ENCODE assay signal across 21 cellular contexts in the genomic region with DNA sequence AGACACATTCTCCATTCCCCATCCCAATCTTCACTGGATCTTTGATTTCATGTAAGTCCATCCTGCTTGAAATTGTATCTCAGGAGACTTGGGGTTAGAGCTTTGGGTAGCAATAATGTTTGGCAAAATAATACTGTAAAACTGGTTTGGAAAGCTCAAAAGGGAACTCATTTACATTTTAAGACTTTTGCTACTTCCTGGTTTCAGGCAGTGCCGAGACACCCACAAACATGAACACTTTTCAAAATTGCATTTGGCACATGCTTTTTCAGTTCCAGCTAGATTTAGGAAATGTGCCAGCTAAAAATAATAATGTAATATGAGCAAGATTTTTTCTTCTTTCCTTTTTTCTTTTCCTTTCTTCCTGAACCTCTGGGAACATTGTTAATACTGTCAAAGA.
A peak's percentile ranks its signal among the peaks of the same experiment; 100 is the strongest.
DNase-seq lines count a peak whose midpoint lies in the region; ATAC-seq, FAIRE-seq and TF ChIP-seq lines count a peak whose summit lies in the region.
"Had no signal": no experiment of that assay in that cellular context is flagged by ENCODE, and none has a peak within 500 bp of the region (broad histone marks: within the 10 kb centered on the region; RNA-seq: fewer than 3 reads in every experiment).

No MANE protein-coding gene starts in this region.

- peaks cover 42% of the 10 kb centered on the region for H3K4me1 Mint-ChIP-seq in HFFc6 (ENCODE audit: low read depth)
- peaks cover 38% of the 10 kb centered on the region for H3K4me1 Mint-ChIP-seq in activated T-helper 17 cell treated with anti-CD3 and anti-CD28 coated beads, Interleukin-2, amount 50 U/mL, for 72 hours
- H3K4me1 Mint-ChIP-seq: nephron progenitor cell had no signal

- no peaks in the 10 kb centered on the region for H3K9me2 ChIP-seq in SK-N-SH

- dilution Hi-C loops in keratinocyte (cut with MboI; ENCODE audit: extremely low pct_ligation_motif_present, low sequenced_read_pairs): no loop called here

- 95% methylated on average over 1 of the region's 1 CpG for WGBS in SK-N-SH (ENCODE audit: low lambda C conversion rate)
- WGBS in thyroid gland, 2 donors: 58 to 76% methylated on average over 1 of the region's 1 CpG

- no peaks in the 10 kb centered on the region for H3K27me3 Mint-ChIP-seq in HFFc6 (ENCODE audit: insufficient read depth)
- no peaks in the 10 kb centered on the region for H3K27me3 Mint-ChIP-seq in activated T-helper 17 cell treated with anti-CD3 and anti-CD28 coated beads, Interleukin-2, amount 50 U/mL, for 72 hours
- H3K27me3 Mint-ChIP-seq: T-cell had no signal

- ATAC-seq in SK-N-SH treated with all-trans-retinoic acid at 6 μM for 48 hours (no peak), HG02885 (IDR thresholded peaks at IDR 0.05; ENCODE audit: poor library complexity, unreplicated experiment) (no peak)
- ATAC-seq in activated T-helper 17 cell treated with anti-CD3 and anti-CD28 coated beads, Interleukin-2, amount 50 U/mL, for 72 hours (replicated peaks): no peak
- ATAC-seq: T-cell had no signal

- peak overlapping the region in 1 of 2 experiments; percentile 10; a peak in 1 of 4 replicates for H3K27ac ChIP-seq in SK-N-SH (ENCODE audit: low read depth in 2 of 2, low read length in 1 of 2)
- peak overlapping the region; percentile 69 for H3K27ac ChIP-seq in keratinocyte (ENCODE audit: control insufficient read depth, insufficient read depth, low read length)
- H3K27ac ChIP-seq in thyroid gland: no peak overlapping the region
- H3K27ac ChIP-seq: BLaER1, prostate gland had no signal

- H3K79me2 ChIP-seq in SK-N-SH (ENCODE audit: insufficient read depth) (no peaks in the 10 kb centered on the region; the same call in 1 of the 2 replicates), keratinocyte (ENCODE audit: control insufficient read depth, insufficient read depth, low read length) (no peaks in the 10 kb centered on the region)

- H3K27me3 ChIP-seq in SK-N-SH (ENCODE audit: insufficient read depth): no peaks in the 10 kb centered on the region
- no peaks in the 10 kb centered on the region for H3K27me3 ChIP-seq in keratinocyte (ENCODE audit: control insufficient read depth, extremely low read depth, insufficient read depth, low read length)
- H3K27me3 ChIP-seq in thyroid gland: no peaks in the 10 kb centered on the region
- H3K27me3 ChIP-seq: BLaER1 had no signal

- no peak for TF ChIP-seq RAD21 in SK-N-SH (IDR thresholded peaks at IDR 0.05; ENCODE audit: low read length)

- H3F3A ChIP-seq in SK-N-SH (replicated peaks; ENCODE audit: insufficient read depth): peaks cover 13% of the 10 kb centered on the region

- no peak for TF ChIP-seq EP300 in SK-N-SH (IDR thresholded peaks at IDR 0.05; ENCODE audit: borderline replicate concordance in 1 of 2, low read depth in 1 of 2, low read length in 1 of 2)

- H3K9me3 ChIP-seq in SK-N-SH (no peaks in the 10 kb centered on the region), keratinocyte (ENCODE audit: control insufficient read depth, low read depth, low read length) (no peaks in the 10 kb centered on the region), thyroid gland (no peaks in the 10 kb centered on the region)
- H3K9me3 ChIP-seq: BLaER1, prostate gland had no signal

- peaks cover 12% of the 10 kb centered on the region; the same call in 1 of the 2 replicates for H3K36me3 Mint-ChIP-seq in HFFc6 (ENCODE audit: low read depth)
- no peaks in the 10 kb centered on the region for H3K36me3 Mint-ChIP-seq in activated T-helper 17 cell treated with anti-CD3 and anti-CD28 coated beads, Interleukin-2, amount 50 U/mL, for 72 hours (ENCODE audit: low read depth)
- H3K36me3 Mint-ChIP-seq: T-cell had no signal

- peak overlapping the region; percentile 85 for H3K27ac Mint-ChIP-seq in HFFc6
- H3K27ac Mint-ChIP-seq in activated T-helper 17 cell treated with anti-CD3 and anti-CD28 coated beads, Interleukin-2, amount 50 U/mL, for 72 hours: peak overlapping the region; percentile 82
- H3K27ac Mint-ChIP-seq: nephron progenitor cell, T-cell had no signal

- H3K4me3 Mint-ChIP-seq in HFFc6: peak overlapping the region; percentile 40
- H3K4me3 Mint-ChIP-seq in activated T-helper 17 cell treated with anti-CD3 and anti-CD28 coated beads, Interleukin-2, amount 50 U/mL, for 72 hours: peak overlapping the region; percentile 59
- H3K4me3 Mint-ChIP-seq: nephron progenitor cell, T-cell had no signal

- H4K20me1 ChIP-seq in SK-N-SH (ENCODE audit: insufficient read depth): no peaks in the 10 kb centered on the region
- H4K20me1 ChIP-seq in keratinocyte (ENCODE audit: control insufficient read depth, extremely low read depth, insufficient read depth, low read length): no peaks in the 10 kb centered on the region
- H4K20me1 ChIP-seq: BLaER1 had no signal

- H3K9ac ChIP-seq in SK-N-SH: no peak overlapping the region
- H3K9ac ChIP-seq in keratinocyte (ENCODE audit: control insufficient read depth, extremely low read depth, insufficient read depth, low read length): no peak overlapping the region
- H3K9ac ChIP-seq: BLaER1 had no signal

- TF ChIP-seq CTCF in SK-N-SH (IDR thresholded peaks at IDR 0.05) (no peak), HFFc6 (IDR thresholded peaks at IDR 0.05) (no peak), keratinocyte (optimal IDR thresholded peaks at IDR 0.05 in 1 of 3, IDR thresholded peaks at IDR 0.05 in 1 of 3, conservative IDR thresholded peaks at IDR 0.05 in 1 of 3; ENCODE audit: extremely low read depth in 1 of 3, insufficient read depth in 2 of 3, low read length in 3 of 3) (no peak), thyroid gland (IDR thresholded peaks at IDR 0.05) (no peak)

- peak; percentile 29 for FAIRE-seq in keratinocyte (lab: Jason Lieb, UNC)
- FAIRE-seq: D721Med, endothelial cell of umbilical vein, frontal cortex had no signal

- peak overlapping the region; percentile 66 for H2AFZ ChIP-seq in SK-N-SH (ENCODE audit: low read depth)
- H2AFZ ChIP-seq in keratinocyte (ENCODE audit: control insufficient read depth, low read length): peak overlapping the region; percentile 86

- H3K36me3 ChIP-seq in SK-N-SH (replicated peaks in 1 of 2; ENCODE audit: control insufficient read depth in 1 of 2, insufficient read depth in 2 of 2, low read length in 1 of 2): no peaks in the 10 kb centered on the region
- no peaks in the 10 kb centered on the region for H3K36me3 ChIP-seq in keratinocyte (ENCODE audit: control insufficient read depth in 2 of 2, extremely low read depth in 1 of 2, insufficient read depth in 2 of 2, low read length in 2 of 2)
- H3K36me3 ChIP-seq in thyroid gland: no peaks in the 10 kb centered on the region
- H3K36me3 ChIP-seq: BLaER1, prostate gland had no signal

- CTCF ChIA-PET in SK-N-SH (lab: Yijun Ruan, JAX): interaction anchor here (1.8 kb wide), 1 partner anchor 15 kb away, joined by 5 read pairs; no protein-coding TSS in a partner anchor

- POLR2A ChIA-PET in SK-N-SH (lab: Yijun Ruan, JAX): no interaction called here

- DNase-seq in SK-N-SH (no peak), HFFc6 (no peak), keratinocyte (ENCODE audit: low read depth, low spot score) (no peak), thyroid gland (no peak), SW 1271 (lab: John Stamatoyannopoulos, UW) (no peak)
- DNase-seq: activated CD4-positive, alpha-beta T cell treated with anti-CD3 and anti-CD28 coated beads, Interleukin-2, amount 50 U/mL, for 4 hours; activated T-cell treated with anti-CD3 and anti-CD28 coated beads, Interleukin-2, amount 50 U/mL, for 1 hour; cortex of kidney; NCI-H1694; nephron progenitor cell; stimulated activated CD4-positive, alpha-beta T cell treated with anti-CD3 and anti-CD28 coated beads, Interleukin-4, amount 100 ng/mL, for 1 hour; T-cell had no signal

- H3K9me1 ChIP-seq in keratinocyte (ENCODE audit: control insufficient read depth, extremely low read depth, insufficient read depth, low read length): no peaks in the 10 kb centered on the region

- no peak for TF ChIP-seq POLR2A in thyroid gland (IDR thresholded peaks at IDR 0.05)

- H3K9me3 Mint-ChIP-seq in HFFc6: no peaks in the 10 kb centered on the region; the same call in none of the 2 replicates
- H3K9me3 Mint-ChIP-seq in activated T-helper 17 cell treated with anti-CD3 and anti-CD28 coated beads, Interleukin-2, amount 50 U/mL, for 72 hours: peaks cover 8% of the 10 kb centered on the region
- H3K9me3 Mint-ChIP-seq: nephron progenitor cell had no signal

- no peak overlapping the region for H3K4me3 ChIP-seq in SK-N-SH (ENCODE audit: low read depth in 2 of 2, low read length in 1 of 2)
- no peak overlapping the region for H3K4me3 ChIP-seq in keratinocyte (ENCODE audit: control insufficient read depth in 2 of 3, extremely low read depth in 1 of 3, insufficient read depth in 2 of 3, low read depth in 1 of 3, low read length in 3 of 3)
- no peak overlapping the region for H3K4me3 ChIP-seq in thyroid gland (replicated peaks in 1 of 3)
- H3K4me3 ChIP-seq: BLaER1, prostate gland, skin epidermis had no signal

- H3K4me2 ChIP-seq in SK-N-SH (no peak overlapping the region), keratinocyte (ENCODE audit: control insufficient read depth, extremely low read depth, insufficient read depth, low read depth, low read length) (peak overlapping the region; percentile 57)
- H3K4me2 ChIP-seq: BLaER1 had no signal

- H3K4me1 ChIP-seq in SK-N-SH (ENCODE audit: control insufficient read depth in 1 of 2, insufficient read depth in 2 of 2, low read depth in 1 of 2, low read length in 1 of 2): no peaks in the 10 kb centered on the region
- peaks cover 13% of the 10 kb centered on the region for H3K4me1 ChIP-seq in keratinocyte (ENCODE audit: control insufficient read depth, extremely low read depth, insufficient read depth, low read length)
- no peaks in the 10 kb centered on the region for H3K4me1 ChIP-seq in thyroid gland
- H3K4me1 ChIP-seq: BLaER1, prostate gland had no signal

- intact Hi-C loops in thyroid gland (cut with DNase I): no loop called here

TF ChIP-seq in SK-N-SH, 30 proteins besides CTCF, POLR2A, EP300 and RAD21 (continues in another document):
- no peak for TF ChIP-seq NFIC (IDR thresholded peaks at IDR 0.05; ENCODE audit: borderline replicate concordance)
- no peak for TF ChIP-seq MAX (IDR thresholded peaks at IDR 0.05; ENCODE audit: low read depth)

TF ChIP-seq in SK-N-SH treated with all-trans-retinoic acid at 6 μM for 48 hours, 23 proteins besides CTCF, POLR2A, EP300 and RAD21 (continues in another document):
- TF ChIP-seq ZFP30 (CRISPR knock-in tag; IDR thresholded peaks at IDR 0.05) (no peak), TCF4 (CRISPR knock-in tag; IDR thresholded peaks at IDR 0.05; ENCODE audit: borderline replicate concordance) (no peak), ZFP3 (CRISPR knock-in tag; IDR thresholded peaks at IDR 0.05) (no peak)
